21 cellular contexts compared by ENCODE assay signal in genomic region chr4:168773388-168774195, GRCh38.
"Had no signal": no experiment of that assay in that cellular context is flagged by ENCODE, and none has a peak within 500 bp of the region (broad histone marks: within the 10 kb centered on the region; RNA-seq: fewer than 3 reads in every experiment).

No MANE protein-coding gene starts in this region.

- H3K27ac Mint-ChIP-seq: activated CD4-positive, alpha-beta T cell treated with anti-CD3 and anti-CD28 coated beads, Interleukin-2, amount 10 ng/mL, durations not matched to agents 24 days and 14 days; activated CD8-positive, alpha-beta T cell treated with anti-CD3 and anti-CD28 coated beads, Interleukin-2, amount 10 ng/mL, durations not matched to agents 7 days and 5 days; activated naive CD8-positive, alpha-beta T cell treated with anti-CD3 and anti-CD28 coated beads for 36 hours; activated T-cell treated with anti-CD3 and anti-CD28 coated beads, Interleukin-2, amount 50 U/mL, for 72 hours; brain; dendritic cell treated with granulocyte-macrophage colony-stimulating factor and Interleukin-4, amounts not matched to agents 40 ng/mL and 50 ng/mL, for 4 days; neural progenitor cell; WTC11 had no signal

- H3K27me3 ChIP-seq: hepatocyte, left lung, neural progenitor cell, tibial nerve, vagina had no signal

- H3K27ac ChIP-seq: hepatocyte, left lung, neural progenitor cell, parathyroid adenoma, tibial nerve, vagina had no signal

- H3K4me1 Mint-ChIP-seq: activated CD4-positive, alpha-beta T cell treated with anti-CD3 and anti-CD28 coated beads, Interleukin-2, amount 10 ng/mL, durations not matched to agents 24 days and 14 days; activated naive CD8-positive, alpha-beta T cell treated with anti-CD3 and anti-CD28 coated beads for 36 hours; WTC11 had no signal

- H3K36me3 Mint-ChIP-seq: activated naive CD8-positive, alpha-beta T cell treated with anti-CD3 and anti-CD28 coated beads for 36 hours had no signal

- H3K4me3 ChIP-seq: hepatocyte, left lung, neural progenitor cell, tibial nerve, vagina had no signal

- H3K27me3 Mint-ChIP-seq: brain had no signal

- H3K9me3 ChIP-seq: vagina had no signal

- DNase-seq: activated CD4-positive, alpha-beta T cell treated with anti-CD3 and anti-CD28 coated beads, Interleukin-2, amount 10 ng/mL, durations not matched to agents 24 days and 14 days; activated CD8-positive, alpha-beta memory T cell treated with anti-CD3 and anti-CD28 coated beads, Interleukin-2, amount 50 U/mL, for 4 hours; activated CD8-positive, alpha-beta T cell treated with anti-CD3 and anti-CD28 coated beads, Interleukin-2, amount 10 ng/mL, durations not matched to agents 7 days and 5 days; activated naive CD8-positive, alpha-beta T cell treated with anti-CD3 and anti-CD28 coated beads for 36 hours; activated T-cell treated with anti-CD3 and anti-CD28 coated beads, Interleukin-2, amount 50 U/mL, for 72 hours; amygdala; islet precursor cell; left lung; mesendoderm; stimulated activated CD4-positive, alpha-beta T cell treated with anti-CD3 and anti-CD28 coated beads, Interleukin-4, amount 100 ng/mL, for 24 hours; stimulated activated naive CD4-positive, alpha-beta T cell; substantia nigra; T-helper 2 cell had no signal

- H3K4me1 ChIP-seq: left lung, neural progenitor cell, parathyroid adenoma had no signal

- H3K4me3 Mint-ChIP-seq: activated CD4-positive, alpha-beta T cell treated with anti-CD3 and anti-CD28 coated beads, Interleukin-2, amount 10 ng/mL, durations not matched to agents 24 days and 14 days; activated CD8-positive, alpha-beta T cell treated with anti-CD3 and anti-CD28 coated beads, Interleukin-2, amount 10 ng/mL, durations not matched to agents 7 days and 5 days; activated naive CD8-positive, alpha-beta T cell treated with anti-CD3 and anti-CD28 coated beads for 36 hours; activated T-cell treated with anti-CD3 and anti-CD28 coated beads, Interleukin-2, amount 50 U/mL, for 72 hours; brain; dendritic cell treated with granulocyte-macrophage colony-stimulating factor and Interleukin-4, amounts not matched to agents 40 ng/mL and 50 ng/mL, for 4 days; neural progenitor cell; WTC11 had no signal

- ATAC-seq: activated CD8-positive, alpha-beta T cell treated with anti-CD3 and anti-CD28 coated beads, Interleukin-2, amount 10 ng/mL, durations not matched to agents 7 days and 5 days; activated T-cell treated with anti-CD3 and anti-CD28 coated beads, Interleukin-2, amount 50 U/mL, for 72 hours; left lung; WTC11 had no signal

- H3K36me3 ChIP-seq: left lung, tibial nerve, vagina had no signal
